24 cellular contexts compared by ENCODE assay signal in genomic region chr17:15239471-15239870, GRCh38. TPM values are rescaled to one million over a fixed set of nuclear protein-coding genes. Genes with fewer than 3 reads are reported as not detected.
"Had no signal": no experiment of that assay in that cellular context is flagged by ENCODE, and none has a peak within 500 bp of the region (broad histone marks: within the 10 kb centered on the region; RNA-seq: fewer than 3 reads in every experiment).

No MANE protein-coding gene starts in this region.

- FAIRE-seq: bronchial epithelial cell, RCC 7860 had no signal

- H3K4me3 ChIP-seq: body of pancreas had no signal

- H3K9me3 ChIP-seq: body of pancreas had no signal

- DNase-seq: activated CD4-positive, alpha-beta T cell treated with anti-CD3 and anti-CD28 coated beads for 48 hours; activated CD4-positive, alpha-beta T cell treated with anti-CD3 and anti-CD28 coated beads, Interleukin-2, amount 50 U/mL, for 4 hours; activated CD4-positive, CD25-positive, alpha-beta regulatory T cell treated with anti-CD3 and anti-CD28 coated beads, Interleukin-2, amount 50 U/mL, for 72 hours; activated CD8-positive, alpha-beta memory T cell treated with anti-CD3 and anti-CD28 coated beads, Interleukin-2, amount 50 U/mL, for 48 hours; activated CD8-positive, alpha-beta T cell treated with anti-CD3 and anti-CD28 coated beads, Interleukin-2, amount 10 ng/mL, durations not matched to agents 7 days and 5 days; activated effector memory CD4-positive, alpha-beta T cell treated with Interleukin-2 at 50 U/mL for 16 hours; activated naive CD4-positive, alpha-beta T cell; activated T-cell treated with anti-CD3 and anti-CD28 coated beads, Interleukin-2, amount 50 U/mL, for 1 hour; aorta; body of pancreas; KG1; NCI-H1105; NCI-H1436 treated with DMSO at 0.1 percent for 48 hours; NCI-H187 treated with DMSO at 0.1 percent for 48 hours; NCI-H2081 treated with DMSO at 0.1 percent for 48 hours; NCI-H446; NCI-H524; PC-3; SHP77 treated with DMSO at 0.1 percent for 48 hours had no signal

- ATAC-seq: activated CD8-positive, alpha-beta T cell treated with anti-CD3 and anti-CD28 coated beads, Interleukin-2, amount 10 ng/mL, durations not matched to agents 7 days and 5 days; body of pancreas; PC-3; WTC11 had no signal

- H3K27ac Mint-ChIP-seq: activated CD8-positive, alpha-beta T cell treated with anti-CD3 and anti-CD28 coated beads, Interleukin-2, amount 10 ng/mL, durations not matched to agents 7 days and 5 days; activated naive CD4-positive, alpha-beta T cell treated with anti-CD3 and anti-CD28 coated beads, Interleukin-2, amount 50 U/mL, for 24 hours; T-helper 1 cell treated with Interleukin-12 subunit alpha and Interleukin-12 subunit beta and Interleukin-4 antibody, amounts not matched to agents 30 μg/mL and 1 μg/mL, for 36 hours; WTC11 had no signal

- H3K4me3 Mint-ChIP-seq: activated CD8-positive, alpha-beta T cell treated with anti-CD3 and anti-CD28 coated beads, Interleukin-2, amount 10 ng/mL, durations not matched to agents 7 days and 5 days; activated naive CD4-positive, alpha-beta T cell treated with anti-CD3 and anti-CD28 coated beads, Interleukin-2, amount 50 U/mL, for 24 hours; T-helper 1 cell treated with Interleukin-12 subunit alpha and Interleukin-12 subunit beta and Interleukin-4 antibody, amounts not matched to agents 30 μg/mL and 1 μg/mL, for 36 hours; WTC11 had no signal

- H3K27me3 ChIP-seq: body of pancreas had no signal

- H3K36me3 Mint-ChIP-seq: activated naive CD4-positive, alpha-beta T cell treated with anti-CD3 and anti-CD28 coated beads, Interleukin-2, amount 50 U/mL, for 24 hours; WTC11 had no signal

- H3K27ac ChIP-seq: body of pancreas had no signal

- H3K4me1 Mint-ChIP-seq: activated naive CD4-positive, alpha-beta T cell treated with anti-CD3 and anti-CD28 coated beads, Interleukin-2, amount 50 U/mL, for 24 hours had no signal

- H3K4me1 ChIP-seq: body of pancreas had no signal

RNA-seq across cellular contexts. Expression of gene PMP22, which starts 25.7 kb away (rescaled TPM):
- total RNA-seq: activated CD8-positive, alpha-beta T cell treated with anti-CD3 and anti-CD28 coated beads, Interleukin-2, amount 10 ng/mL, durations not matched to agents 7 days and 5 days had no signal
